In the genomic region with DNA sequence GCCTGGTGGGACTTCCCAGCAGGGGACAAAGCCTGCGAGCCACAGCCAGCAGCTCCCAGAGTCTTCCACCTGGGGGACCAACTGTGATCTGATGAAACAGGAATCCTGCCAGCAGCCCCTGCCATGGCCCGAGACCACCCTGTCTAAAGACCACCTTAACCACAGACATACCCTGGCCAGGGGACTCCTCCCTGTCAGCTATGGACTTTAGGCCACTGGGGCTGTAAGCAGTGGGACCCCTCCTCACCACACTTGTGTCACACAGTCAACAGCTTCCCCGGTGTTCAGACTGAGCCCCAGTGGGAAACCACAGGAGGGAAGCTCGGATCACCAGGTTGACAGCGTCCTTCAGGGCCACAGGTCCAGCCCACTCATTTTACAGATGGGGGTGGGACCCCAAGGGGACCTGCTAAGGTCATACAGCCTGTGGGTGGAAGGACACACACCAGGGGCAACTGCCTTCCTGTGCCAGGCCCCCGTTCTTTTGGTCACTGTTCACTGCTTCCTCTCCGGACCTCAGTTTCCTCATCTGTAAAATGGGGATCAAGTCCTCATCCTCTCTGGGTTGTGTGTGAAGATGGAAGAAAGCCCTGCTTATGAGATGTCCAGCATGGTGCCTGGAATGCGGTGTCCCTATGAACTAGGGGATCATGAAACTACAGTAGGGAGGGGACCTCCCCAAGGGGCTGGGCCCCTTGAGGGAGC, we compare ENCODE assay signal across 12 cellular contexts. TPM values are rescaled to one million over a fixed set of nuclear protein-coding genes. Genes with fewer than 3 reads are reported as not detected.
DNase-seq lines count a peak whose midpoint lies in the region; ATAC-seq, FAIRE-seq and TF ChIP-seq lines count a peak whose summit lies in the region.
"Had no signal": no experiment of that assay in that cellular context is flagged by ENCODE, and none has a peak within 500 bp of the region (broad histone marks: within the 10 kb centered on the region; RNA-seq: fewer than 3 reads in every experiment).

No MANE protein-coding gene starts in this region.

- H3K4me2 ChIP-seq in A549 (peak overlapping the region; percentile 81), PC-3 (ENCODE audit: low read length) (peak overlapping the region; percentile 96), endothelial cell of umbilical vein (ENCODE audit: insufficient read depth, low read length) (peak overlapping the region; percentile 47)

- H2AFZ ChIP-seq in PC-3 (ENCODE audit: low read length) (no peak overlapping the region), endothelial cell of umbilical vein (ENCODE audit: low read depth, low read length) (no peak overlapping the region)

- peak overlapping the region; percentile 36; the same call in 2 of the 3 replicates for H3K4me3 ChIP-seq in A549
- peak overlapping the region; percentile 83 for H3K4me3 ChIP-seq in PC-3 (ENCODE audit: low read length)
- H3K4me3 ChIP-seq in endothelial cell of umbilical vein (replicated peaks in 1 of 3; ENCODE audit: insufficient read depth in 1 of 3, low read depth in 1 of 3, low read length in 3 of 3): peak overlapping the region in 1 of 3 experiments; percentile 16

- no peaks in the 10 kb centered on the region for H3K27me3 Mint-ChIP-seq in osteocyte (ENCODE audit: unreplicated experiment)

- H3K4me1 Mint-ChIP-seq in osteocyte (ENCODE audit: unreplicated experiment): peaks cover 90% of the 10 kb centered on the region

- BruUV-seq in PC-3 (replicated peaks; lab: Mats Ljungman, UMichigan) (TSS peak; percentile 12), endothelial cell of umbilical vein (replicated peaks; lab: Mats Ljungman, UMichigan) (no TSS peak)

- H3K36me3 ChIP-seq in PC-3 (ENCODE audit: low read depth, low read length) (peaks cover 69% of the 10 kb centered on the region), endothelial cell of umbilical vein (ENCODE audit: control insufficient read depth in 2 of 2, extremely low read depth in 1 of 2, insufficient read depth in 2 of 2, low read length in 2 of 2) (peaks cover 33 to 40% of the 10 kb centered on the region in 2 experiments)

- H3K27me3 ChIP-seq in PC-3 (ENCODE audit: low read length) (no peaks in the 10 kb centered on the region), endothelial cell of umbilical vein (ENCODE audit: control insufficient read depth in 2 of 2, insufficient read depth in 2 of 2, low read length in 2 of 2) (no peaks in the 10 kb centered on the region)

- 13% methylated on average over 4 of the region's 8 CpGs for WGBS in A549 (ENCODE audit: missing lambda C conversion rate)

- no peak for TF ChIP-seq POLR2A in A549 (IDR thresholded peaks at IDR 0.05; ENCODE audit: low read length)
- TF ChIP-seq POLR2A in endothelial cell of umbilical vein (IDR thresholded peaks at IDR 0.05; ENCODE audit: low read depth, low read length): no peak

- H3K9ac ChIP-seq in PC-3 (ENCODE audit: low read length): peak overlapping the region; percentile 77
- peak overlapping the region; percentile 89 for H3K9ac ChIP-seq in endothelial cell of umbilical vein (replicated peaks; ENCODE audit: extremely low read depth, insufficient read depth, low read length)

- H3K9me1 ChIP-seq in endothelial cell of umbilical vein (replicated peaks; ENCODE audit: control insufficient read depth, extremely low read depth, insufficient read depth, low read length): no peaks in the 10 kb centered on the region

- H3K9me3 ChIP-seq in A549: no peaks in the 10 kb centered on the region
- no peaks in the 10 kb centered on the region for H3K9me3 ChIP-seq in PC-3 (ENCODE audit: low read length)
- no peaks in the 10 kb centered on the region for H3K9me3 ChIP-seq in endothelial cell of umbilical vein (replicated peaks; ENCODE audit: control insufficient read depth, insufficient read depth, low read length)

- H3F3A ChIP-seq in PC-3 (ENCODE audit: low read length, unreplicated experiment): peaks cover 31% of the 10 kb centered on the region

- CTCF ChIA-PET in A549 (lab: Yijun Ruan, JAX) (interaction anchor here (1.1 to 16.2 kb wide), 6 partner anchors 9 to 67 kb away, joined by 3 to 222 read pairs (median 6); partner anchors contain the start of gene FAM131C), PC-3 (lab: Charles Lee) (interaction anchor here (0.7 to 1.0 kb wide), 2 partner anchors 10 to 66 kb away, joined by 4 to 7 read pairs; no protein-coding TSS in a partner anchor), endothelial cell of umbilical vein (lab: Charles Lee) (interaction anchor here (1.0 to 6.9 kb wide), 10 partner anchors 8 to 219 kb away, joined by 3 to 39 read pairs (median 11); partner anchors contain the start of gene EPHA2)

- peaks cover 13% of the 10 kb centered on the region for H4K20me1 ChIP-seq in PC-3 (ENCODE audit: low read length)
- H4K20me1 ChIP-seq in endothelial cell of umbilical vein (replicated peaks; ENCODE audit: control insufficient read depth, extremely low read depth, insufficient read depth, low read length): no peaks in the 10 kb centered on the region

- no peak for TF ChIP-seq RAD21 in A549 (conservative IDR thresholded peaks at IDR 0.05 in 1 of 2, IDR thresholded peaks at IDR 0.05 in 1 of 2)

- ATAC-seq in A549 (peak; percentile 1 to 11; a peak in 4 of 6 replicates), PC-3 (no peak)
- ATAC-seq: activated T-cell treated with anti-CD3 and anti-CD28 coated beads, Interleukin-2, amount 50 U/mL, for 4 hours had no signal

- peaks cover 96% of the 10 kb centered on the region for H3K4me1 ChIP-seq in A549
- peaks cover 100% of the 10 kb centered on the region for H3K4me1 ChIP-seq in PC-3 (ENCODE audit: insufficient read depth, low read length)
- peaks cover 97% of the 10 kb centered on the region for H3K4me1 ChIP-seq in endothelial cell of umbilical vein (ENCODE audit: control insufficient read depth, extremely low read depth, insufficient read depth, low read length)

- peaks cover 100% of the 10 kb centered on the region for H3K79me2 ChIP-seq in PC-3 (ENCODE audit: low read length)
- H3K79me2 ChIP-seq in endothelial cell of umbilical vein (ENCODE audit: control insufficient read depth, insufficient read depth, low read length): peaks cover 87% of the 10 kb centered on the region

- peak overlapping the region; percentile 45 for H3K4me3 Mint-ChIP-seq in osteocyte (ENCODE audit: unreplicated experiment)
- H3K4me3 Mint-ChIP-seq: activated T-cell treated with anti-CD3 and anti-CD28 coated beads, Interleukin-2, amount 50 U/mL, for 4 hours had no signal

- H3K36me3 Mint-ChIP-seq in osteocyte (ENCODE audit: unreplicated experiment): peaks cover 45% of the 10 kb centered on the region

- no peak for FAIRE-seq in A549 (lab: Jason Lieb, UNC)
- FAIRE-seq in endothelial cell of umbilical vein (lab: Jason Lieb, UNC): peak; percentile 24
- FAIRE-seq: colon, TTC549 had no signal

- no peaks in the 10 kb centered on the region for H3K9me3 Mint-ChIP-seq in osteocyte (ENCODE audit: unreplicated experiment)
- H3K9me3 Mint-ChIP-seq: activated T-cell treated with anti-CD3 and anti-CD28 coated beads, Interleukin-2, amount 50 U/mL, for 4 hours had no signal

- no peaks in the 10 kb centered on the region for H3K9me2 ChIP-seq in PC-3 (replicated peaks; ENCODE audit: low read length)

- dilution Hi-C loops in endothelial cell of umbilical vein (cut with MboI; ENCODE audit: extremely low pct_ligation_motif_present, low sequenced_read_pairs): no loop called here

- H3K27ac ChIP-seq in A549 (peak overlapping the region; percentile 95 to 100), PC-3 (ENCODE audit: low read length) (peak overlapping the region; percentile 97), endothelial cell of umbilical vein (ENCODE audit: insufficient read depth, low read depth, low read length) (peak overlapping the region; percentile 99)

- POLR2A ChIA-PET in A549 (lab: Yijun Ruan, JAX): interaction anchor here (0.8 to 2.9 kb wide), 4 partner anchors 8 to 62 kb away, joined by 3 to 24 read pairs (median 4); partner anchors contain the start of gene EPHA2
- POLR2A ChIA-PET in PC-3 (lab: Charles Lee; ENCODE audit: unreplicated experiment): interaction anchor here (0.6 to 2.5 kb wide), 7 partner anchors 10 to 349 kb away, joined by 4 to 22 read pairs (median 6); partner anchors contain the start of gene EPHA2
- POLR2A ChIA-PET in endothelial cell of umbilical vein (lab: Charles Lee): interaction anchor here (0.5 to 1.7 kb wide), 5 partner anchors 10 to 236 kb away, joined by 3 to 7 read pairs (median 5); partner anchors contain the start of gene EPHA2

- H3K27ac Mint-ChIP-seq in osteocyte (ENCODE audit: unreplicated experiment): peak overlapping the region; percentile 83

- TF ChIP-seq CTCF in A549 (IDR thresholded peaks at IDR 0.05) (no peak), PC-3 (conservative IDR thresholded peaks at IDR 0.05; ENCODE audit: low read depth, low read length) (no peak), endothelial cell of umbilical vein (IDR thresholded peaks at IDR 0.05; ENCODE audit: extremely low read depth in 1 of 2, insufficient read depth in 1 of 2, low read depth in 1 of 2, low read length in 2 of 2) (no peak), osteocyte (IDR thresholded peaks at IDR 0.05) (no peak)

- intact Hi-C loops in PC-3 (cut with micrococcal nuclease) (loop anchor here (5.0 kb wide), 1 partner anchor 43 kb away; no protein-coding TSS in a partner anchor), endothelial cell of umbilical vein (cut with micrococcal nuclease) (loop anchor here (1.0 to 5.0 kb wide), 5 partner anchors 9 to 347 kb away; partner anchors contain the start of gene SZRD1)

- peak; percentile 51 to 59 for DNase-seq in A549 (ENCODE audit: low read depth in 1 of 2, low spot score in 1 of 2)
- no peak for DNase-seq in PC-3
- no peak for DNase-seq in endothelial cell of umbilical vein (ENCODE audit: low read depth, low spot score)
- DNase-seq in osteocyte (ENCODE audit: extremely low spot score, unreplicated experiment): no peak
- no peak for DNase-seq in NCI-H2196 treated with DMSO at 0.1 percent for 48 hours (lab: John Stamatoyannopoulos, UW; ENCODE audit: unreplicated experiment)
- no peak for DNase-seq in EL
- no peak for DNase-seq in NCI-H2196 (lab: John Stamatoyannopoulos, UW; ENCODE audit: unreplicated experiment)
- DNase-seq in activated T-cell treated with anti-CD3 and anti-CD28 coated beads, Interleukin-2, amount 50 U/mL, for 48 hours: no peak
- DNase-seq: activated T-cell treated with anti-CD3 and anti-CD28 coated beads, Interleukin-2, amount 50 U/mL, for 4 hours; stimulated activated CD8-positive, alpha-beta memory T cell treated with anti-CD3 and anti-CD28 coated beads, Interleukin-4, amount 100 ng/mL, for 48 hours had no signal

- TF ChIP-seq EP300 in A549 (IDR thresholded peaks at IDR 0.05): no peak

RNA-seq across cellular contexts. Expression of gene EPHA2, which starts 11.4 kb away (rescaled TPM):
- polyA plus RNA-seq in A549 (2011; rRNA removed) (55.0 and 59.3 TPM in 2 replicates), A549 (2017; fragmentation: RNase III; extraction: RNeasy Plus Mini Kit Qiagen cat#74134 plus additional on column Dnase treatment) (87.1 to 93.8 TPM (median 93.2 TPM) in 3 replicates), endothelial cell of umbilical vein (147 and 169 TPM in 2 replicates)
- polyA plus RNA-seq in A549 (2012; cell fraction: cytosol; rRNA removed): 112 and 122 TPM in 2 replicates
- 317 and 462 TPM in 2 replicates for polyA plus RNA-seq in A549 (2012; cell fraction: nucleus; rRNA removed)
- 99.4 and 100.0 TPM in 2 replicates for polyA minus RNA-seq in A549 (2011; rRNA and poly(A)+ RNA removed)
- total RNA-seq in PC-3 (2014; rRNA removed) (459 and 567 TPM in 2 replicates), endothelial cell of umbilical vein (125 and 141 TPM in 2 replicates), osteocyte (152 and 155 TPM in 2 replicates)
- polyA plus RNA-seq in endothelial cell of umbilical vein (2011; cell fraction: cytosol; rRNA removed): 95.2 and 120 TPM in 2 replicates
- polyA plus RNA-seq in endothelial cell of umbilical vein (2011; cell fraction: nucleus; rRNA removed): 126 and 152 TPM in 2 replicates
- polyA plus RNA-seq in endothelial cell of umbilical vein (2012): 107 and 115 TPM in 2 replicates
- polyA minus RNA-seq in endothelial cell of umbilical vein: 132 and 164 TPM in 2 replicates
- 42.6 TPM for polyA minus RNA-seq in endothelial cell of umbilical vein (2011; cell fraction: cytosol; rRNA and poly(A)+ RNA removed)
- 47.6 and 68.5 TPM in 2 replicates for polyA minus RNA-seq in endothelial cell of umbilical vein (2011; cell fraction: nucleus; rRNA and poly(A)+ RNA removed)

Comparison
In these comparisons a context has a peak if more than half of its experiments do, and no peak if none do; other contexts are left out.
1. DNase-seq: peak in A549 (2 of 2); none in PC-3 (single experiment), endothelial cell of umbilical vein (single experiment), osteocyte (single experiment), NCI-H2196 treated with DMSO at 0.1 percent for 48 hours (single experiment), EL (single experiment), NCI-H2196 (single experiment) and activated T-cell treated with anti-CD3 and anti-CD28 coated beads, Interleukin-2, amount 50 U/mL, for 48 hours (0 of 2).
2. Peak in every context shown above with its lines, with median percentiles within 50 percentile points of each other: H3K27ac ChIP-seq and H3K4me2 ChIP-seq.